ENCODE assay signal across 15 cellular contexts in the genomic region with DNA sequence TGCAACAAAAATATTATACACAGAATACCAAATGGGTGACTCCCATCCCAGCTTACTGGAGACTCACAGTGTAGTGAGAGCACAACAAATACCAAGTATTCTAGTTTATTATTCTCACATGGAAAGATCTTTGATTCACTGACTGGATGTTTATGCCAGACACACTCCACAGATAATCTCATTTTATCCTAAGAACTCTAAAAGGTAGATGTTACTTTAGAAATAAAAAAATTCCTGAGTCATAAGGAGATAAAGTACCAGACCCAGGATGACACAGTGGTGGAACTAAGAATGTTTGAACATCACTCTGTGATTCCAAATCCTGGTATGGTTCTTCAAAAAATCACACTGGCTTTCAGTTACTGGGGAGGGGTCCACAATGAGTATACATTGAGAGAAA.
"Had no signal": no experiment of that assay in that cellular context is flagged by ENCODE, and none has a peak within 500 bp of the region (broad histone marks: within the 10 kb centered on the region; RNA-seq: fewer than 3 reads in every experiment).

No MANE protein-coding gene starts in this region.

- H3K4me3 ChIP-seq: esophagus muscularis mucosa, pancreas, thyroid gland had no signal

- ATAC-seq: activated CD8-positive, alpha-beta T cell treated with anti-CD3 and anti-CD28 coated beads, Interleukin-2, amount 10 ng/mL, durations not matched to agents 7 days and 5 days; activated T-cell treated with anti-CD3 and anti-CD28 coated beads, Interleukin-2, amount 50 U/mL, for 72 hours; pancreas; stimulated activated effector memory CD8-positive, alpha-beta T cell treated with anti-CD3 and anti-CD28 coated beads, Interleukin-12 subunit alpha, Interleukin-12 subunit beta, amount 100 ng/mL, for 72 hours had no signal

- H3K27ac ChIP-seq: esophagus muscularis mucosa, pancreas, thyroid gland had no signal

- H3K36me3 ChIP-seq: esophagus muscularis mucosa, pancreas, thyroid gland had no signal

- H3K4me1 ChIP-seq: pancreas had no signal

- H3K27me3 ChIP-seq: esophagus muscularis mucosa, pancreas, thyroid gland had no signal

- DNase-seq: activated CD4-positive, alpha-beta T cell treated with anti-CD3 and anti-CD28 coated beads, Interleukin-2, amount 10 ng/mL, durations not matched to agents 24 days and 14 days; activated CD4-positive, CD25-positive, alpha-beta regulatory T cell; activated CD8-positive, alpha-beta memory T cell treated with anti-CD3 and anti-CD28 coated beads, Interleukin-2, amount 50 U/mL, for 4 hours; activated CD8-positive, alpha-beta T cell treated with anti-CD3 and anti-CD28 coated beads, Interleukin-2, amount 10 ng/mL, durations not matched to agents 7 days and 5 days; activated gamma-delta T cell treated with Interleukin-2 at 50 U/mL for 16 hours; activated naive CD8-positive, alpha-beta T cell treated with anti-CD3 and anti-CD28 coated beads for 36 hours; activated T-cell treated with anti-CD3 and anti-CD28 coated beads, Interleukin-2, amount 50 U/mL, for 72 hours; aorta; left ventricle myocardium superior; nephron progenitor cell; pancreas; SW 1271 had no signal

- H3K9me3 ChIP-seq: esophagus muscularis mucosa, pancreas, thyroid gland had no signal
